ENCODE assay signal across 8 cellular contexts in genomic region chr1:45584351-45585109, GRCh38. TPM values are rescaled to one million over a fixed set of nuclear protein-coding genes. Genes with fewer than 3 reads are reported as not detected.
DNase-seq lines count a peak whose midpoint lies in the region; ATAC-seq, FAIRE-seq and TF ChIP-seq lines count a peak whose summit lies in the region.

No MANE protein-coding gene starts in this region.

- no peaks in the 10 kb centered on the region for H3K9me3 Mint-ChIP-seq in dendritic cell treated with granulocyte-macrophage colony-stimulating factor and Interleukin-4, amounts not matched to agents 40 ng/mL and 50 ng/mL, for 4 days

- peaks cover 36% of the 10 kb centered on the region for H4K20me1 ChIP-seq in HepG2 (ENCODE audit: insufficient read depth, low read length)

- TF ChIP-seq EP300 in HepG2 (IDR thresholded peaks at IDR 0.05; ENCODE audit: low read depth in 2 of 2, low read length in 2 of 2) (peak in 1 of 2 experiments; percentile 2; a peak in 1 of 4 replicates), HepG2 (CRISPR knock-in tag; IDR thresholded peaks at IDR 0.05; ENCODE audit: borderline replicate concordance) (no peak)

- TSS peak; percentile 75 for BruUV-seq in HepG2 (replicated peaks; lab: Mats Ljungman, UMichigan)

- 0 out of 4 replicates have a peak, but pooled peaks of 1 of the 2 experiments have one; percentile 31 for TF ChIP-seq POLR2A in HepG2 (IDR thresholded peaks at IDR 0.05; ENCODE audit: insufficient read depth in 1 of 2, low read depth in 2 of 2, low read length in 2 of 2)

- H3K27me3 ChIP-seq in AG04450 (ENCODE audit: control insufficient read depth, insufficient read depth, low read length): no peaks in the 10 kb centered on the region
- no peaks in the 10 kb centered on the region; a peak in 2 of 5 replicates for H3K27me3 ChIP-seq in HepG2 (ENCODE audit: control insufficient read depth in 1 of 2, insufficient read depth in 2 of 2, low read length in 2 of 2)

- peak overlapping the region; percentile 98 for H3K4me3 Mint-ChIP-seq in dendritic cell treated with granulocyte-macrophage colony-stimulating factor and Interleukin-4, amounts not matched to agents 40 ng/mL and 50 ng/mL, for 4 days

- H3K36me3 ChIP-seq in HepG2 (replicated peaks in 1 of 2; ENCODE audit: control insufficient read depth in 1 of 2, insufficient read depth in 2 of 2, low read length in 2 of 2): peaks cover 0 to 8% of the 10 kb centered on the region in 2 experiments; a peak in 2 of 5 replicates

- H3K27ac ChIP-seq in AG04450 (ENCODE audit: low read depth, low read length) (peak overlapping the region; percentile 78), HepG2 (ENCODE audit: extremely low read length, insufficient read depth, low read length) (peak overlapping the region; percentile 98)

- peak overlapping the region; percentile 99 for H3K27ac Mint-ChIP-seq in dendritic cell treated with granulocyte-macrophage colony-stimulating factor and Interleukin-4, amounts not matched to agents 40 ng/mL and 50 ng/mL, for 4 days

- peaks cover 32% of the 10 kb centered on the region for H3K4me1 Mint-ChIP-seq in dendritic cell treated with granulocyte-macrophage colony-stimulating factor and Interleukin-4, amounts not matched to agents 40 ng/mL and 50 ng/mL, for 4 days (ENCODE audit: low read depth)

- peak overlapping the region; percentile 99 for H3K4me3 ChIP-seq in AG04450 (ENCODE audit: low read depth, low read length)
- peak overlapping the region; percentile 90 to 96 (median 95) for H3K4me3 ChIP-seq in HepG2 (replicated peaks in 1 of 3; ENCODE audit: insufficient read depth in 1 of 3, low read depth in 2 of 3, low read length in 3 of 3)

- intact Hi-C loops in dendritic cell treated with granulocyte-macrophage colony-stimulating factor and Interleukin-4, amounts not matched to agents 40 ng/mL and 50 ng/mL, for 4 days (cut with micrococcal nuclease): loop anchor here (2.0 kb wide), 1 partner anchor 104 kb away; the partner anchor contains the start of gene TMEM69
- intact Hi-C loops in HepG2 (cut with micrococcal nuclease; ENCODE audit: unreplicated experiment): loop anchor here (2.0 to 5.0 kb wide), 2 partner anchors 34 to 168 kb away; partner anchors contain the start of genes AKR1A1 and IPP

- H3K36me3 Mint-ChIP-seq in dendritic cell treated with granulocyte-macrophage colony-stimulating factor and Interleukin-4, amounts not matched to agents 40 ng/mL and 50 ng/mL, for 4 days (ENCODE audit: low read depth): peaks cover 14% of the 10 kb centered on the region

- H3K79me2 ChIP-seq in HepG2 (ENCODE audit: insufficient read depth, low read length): peaks cover 54% of the 10 kb centered on the region

- under 1% methylated on average over 34 of the region's 59 CpGs for WGBS in HepG2 (ENCODE audit: low lambda C conversion rate)

- H3K9me3 ChIP-seq in AG04450 (ENCODE audit: control insufficient read depth, insufficient read depth, low read length) (peaks cover 5% of the 10 kb centered on the region; the same call in 1 of the 2 replicates), HepG2 (ENCODE audit: low read length) (no peaks in the 10 kb centered on the region)

- H3K4me2 ChIP-seq in HepG2 (ENCODE audit: low read depth, low read length): peak overlapping the region; percentile 82

- in situ Hi-C loops in HepG2 (cut with HindIII; ENCODE audit: extremely low pct_ligation_motif_present, low pct_unique_long_range_greater_than_20kb): loop anchor here (25.0 kb wide), 1 partner anchor 222 kb away; no protein-coding TSS in a partner anchor

- no peak overlapping the region for H2AFZ ChIP-seq in HepG2 (ENCODE audit: low read length)

- POLR2A ChIA-PET in AG04450 (lab: Yijun Ruan, JAX) (interaction anchor here (0.9 to 5.5 kb wide), 6 partner anchors 17 to 104 kb away, joined by 3 to 46 read pairs (median 8); partner anchors contain the start of genes GPBP1L1, PRDX1 and TMEM69), HepG2 (lab: Yijun Ruan, JAX) (interaction anchor here (0.6 to 4.5 kb wide), 18 partner anchors 14 to 303 kb away, joined by 3 to 79 read pairs (median 4); partner anchors contain the start of genes AKR1A1, CCDC163, GPBP1L1 and MMACHC)

- DNase-seq in AG04450 (ENCODE audit: low read depth, low spot score) (peak; percentile 53), GM19238 (ENCODE audit: insufficient read length, low spot score) (peak; percentile 71), NCI-H69 (lab: John Stamatoyannopoulos, UW) (peak; percentile 94), HepG2 (ENCODE audit: low spot score) (peak; percentile 85)
- DNase-seq in activated CD4-positive, alpha-beta T cell treated with anti-CD3 and anti-CD28 coated beads, Interleukin-2, amount 50 U/mL, for 1 hour: peak; percentile 84
- DNase-seq in stimulated activated CD4-positive, alpha-beta T cell treated with anti-CD3 and anti-CD28 coated beads, Interleukin-2, amount 100 ng/mL, for 4 hours (ENCODE audit: low read depth): peak; percentile 78

- H3K9ac ChIP-seq in HepG2 (ENCODE audit: insufficient read depth, low read depth, low read length): peak overlapping the region; percentile 99

- ATAC-seq in HG03460 (IDR thresholded peaks at IDR 0.05; ENCODE audit: unreplicated experiment) (peak; percentile 26), HepG2 (peak; percentile 57)

- no peak for FAIRE-seq in HepG2 (lab: Jason Lieb, UNC)

- CTCF ChIA-PET in AG04450 (lab: Charles Lee) (no interaction called here), HepG2 (lab: Yijun Ruan, JAX; ENCODE audit: low intra/inter-chr PET ratio, low total read pairs) (no interaction called here)

- peaks cover 44% of the 10 kb centered on the region for H3K4me1 ChIP-seq in HepG2 (ENCODE audit: insufficient read depth, low read length)

- TF ChIP-seq CTCF in AG04450 (IDR thresholded peaks at IDR 0.05; ENCODE audit: low read depth, low read length) (no peak), HepG2 (CRISPR knock-in tag; IDR thresholded peaks at IDR 0.05) (peak; percentile 63)

- no peaks in the 10 kb centered on the region for H3K27me3 Mint-ChIP-seq in dendritic cell treated with granulocyte-macrophage colony-stimulating factor and Interleukin-4, amounts not matched to agents 40 ng/mL and 50 ng/mL, for 4 days

- TF ChIP-seq RAD21 in HepG2 (CRISPR knock-in tag; IDR thresholded peaks at IDR 0.05): no peak

RNA-seq across cellular contexts. Expression of gene NASP, which starts 0.7 kb away (rescaled TPM):
- polyA plus RNA-seq in AG04450 (2011; rRNA removed): 61.9 and 74.8 TPM in 2 replicates
- polyA minus RNA-seq in AG04450 (2011; rRNA and poly(A)+ RNA removed): 46.2 and 48.5 TPM in 2 replicates
- total RNA-seq in HepG2 (2016; rRNA removed; fragmentation: Illumina TruSeq; extraction: Trizol): 256 and 359 TPM in 2 replicates
- total RNA-seq in HepG2 (2016; cell fraction: cytosol; rRNA removed; fragmentation: Illumina TruSeq; extraction: Trizol; ENCODE audit: low read depth): 56.5 and 57.9 TPM in 2 replicates
- total RNA-seq in HepG2 (2016; cell fraction: insoluble cytoplasmic fraction; rRNA removed; fragmentation: Illumina TruSeq; extraction: Trizol): 274 and 345 TPM in 2 replicates
- total RNA-seq in HepG2 (2016; cell fraction: membrane; rRNA removed; fragmentation: Illumina TruSeq; extraction: Trizol): 59.8 and 65.7 TPM in 2 replicates
- total RNA-seq in HepG2 (2016; cell fraction: nucleus; rRNA removed; fragmentation: Illumina TruSeq; extraction: Trizol): 169 and 186 TPM in 2 replicates
- 105 and 132 TPM in 2 replicates for polyA plus RNA-seq in HepG2 (2011; rRNA removed)
- 78.7 and 83.2 TPM in 2 replicates for polyA plus RNA-seq in HepG2 (2011; cell fraction: cytosol; rRNA removed)
- polyA plus RNA-seq in HepG2 (2011; cell fraction: nucleus; rRNA removed): 94.3 and 131 TPM in 2 replicates
- 102 and 153 TPM in 2 replicates for polyA plus RNA-seq in HepG2 (2012)
- 22.1 and 22.6 TPM in 2 replicates for polyA plus RNA-seq in HepG2 (2016; cell fraction: cytosol; fragmentation: Illumina TruSeq; extraction: Trizol; ENCODE audit: low read depth)
- 462 and 490 TPM in 2 replicates for polyA plus RNA-seq in HepG2 (2016; cell fraction: insoluble cytoplasmic fraction; fragmentation: Illumina TruSeq; extraction: Trizol; ENCODE audit: low read depth)
- 35.8 and 36.2 TPM in 2 replicates for polyA plus RNA-seq in HepG2 (2016; cell fraction: membrane; fragmentation: Illumina TruSeq; extraction: Trizol; ENCODE audit: low read depth)
- 327 and 350 TPM in 2 replicates for polyA plus RNA-seq in HepG2 (2016; cell fraction: nucleus; fragmentation: Illumina TruSeq; extraction: Trizol; ENCODE audit: insufficient read depth, low read depth)
- 96.7 and 116 TPM in 2 replicates for polyA minus RNA-seq in HepG2 (2011; rRNA and poly(A)+ RNA removed; ENCODE audit: low replicate concordance)
- polyA minus RNA-seq in HepG2 (2011; cell fraction: cytosol; rRNA and poly(A)+ RNA removed): 68.0 and 69.6 TPM in 2 replicates
- 86.8 and 102 TPM in 2 replicates for polyA minus RNA-seq in HepG2 (2011; cell fraction: nucleus; rRNA and poly(A)+ RNA removed)

RNA-seq across cellular contexts. Expression of gene AKR1A1, which starts 33.9 kb away (rescaled TPM):
- polyA plus RNA-seq in AG04450 (2011; rRNA removed): 150 and 175 TPM in 2 replicates
- polyA minus RNA-seq in AG04450 (2011; rRNA and poly(A)+ RNA removed): 135 and 153 TPM in 2 replicates
- 217 and 233 TPM in 2 replicates for total RNA-seq in HepG2 (2016; rRNA removed; fragmentation: Illumina TruSeq; extraction: Trizol)
- total RNA-seq in HepG2 (2016; cell fraction: cytosol; rRNA removed; fragmentation: Illumina TruSeq; extraction: Trizol; ENCODE audit: low read depth): 83.2 and 92.8 TPM in 2 replicates
- total RNA-seq in HepG2 (2016; cell fraction: insoluble cytoplasmic fraction; rRNA removed; fragmentation: Illumina TruSeq; extraction: Trizol): 217 and 238 TPM in 2 replicates
- 122 and 152 TPM in 2 replicates for total RNA-seq in HepG2 (2016; cell fraction: membrane; rRNA removed; fragmentation: Illumina TruSeq; extraction: Trizol)
- total RNA-seq in HepG2 (2016; cell fraction: nucleus; rRNA removed; fragmentation: Illumina TruSeq; extraction: Trizol): 126 and 130 TPM in 2 replicates
- polyA plus RNA-seq in HepG2 (2011; rRNA removed): 181 and 188 TPM in 2 replicates
- 171 and 206 TPM in 2 replicates for polyA plus RNA-seq in HepG2 (2011; cell fraction: cytosol; rRNA removed)
- 120 and 146 TPM in 2 replicates for polyA plus RNA-seq in HepG2 (2011; cell fraction: nucleus; rRNA removed)
- 115 TPM in 2 replicates for polyA plus RNA-seq in HepG2 (2012)
- polyA plus RNA-seq in HepG2 (2016; cell fraction: cytosol; fragmentation: Illumina TruSeq; extraction: Trizol; ENCODE audit: low read depth): 68.5 and 93.5 TPM in 2 replicates
- 208 and 214 TPM in 2 replicates for polyA plus RNA-seq in HepG2 (2016; cell fraction: insoluble cytoplasmic fraction; fragmentation: Illumina TruSeq; extraction: Trizol; ENCODE audit: low read depth)
- polyA plus RNA-seq in HepG2 (2016; cell fraction: membrane; fragmentation: Illumina TruSeq; extraction: Trizol; ENCODE audit: low read depth): 89.6 and 126 TPM in 2 replicates
- polyA plus RNA-seq in HepG2 (2016; cell fraction: nucleus; fragmentation: Illumina TruSeq; extraction: Trizol; ENCODE audit: insufficient read depth, low read depth): 233 and 234 TPM in 2 replicates
- 185 and 208 TPM in 2 replicates for polyA minus RNA-seq in HepG2 (2011; rRNA and poly(A)+ RNA removed; ENCODE audit: low replicate concordance)
- 70.5 and 79.0 TPM in 2 replicates for polyA minus RNA-seq in HepG2 (2011; cell fraction: cytosol; rRNA and poly(A)+ RNA removed)
- polyA minus RNA-seq in HepG2 (2011; cell fraction: nucleus; rRNA and poly(A)+ RNA removed): 93.6 and 111 TPM in 2 replicates

RNA-seq across cellular contexts. Expression of gene CCDC17, which starts 39.3 kb away (rescaled TPM):
- polyA plus RNA-seq in AG04450 (2011; rRNA removed) (0.19 TPM in 2 replicates), HepG2 (2011; rRNA removed) (3.2 and 3.3 TPM in 2 replicates)
- polyA minus RNA-seq in AG04450 (2011; rRNA and poly(A)+ RNA removed): 1.5 and 1.7 TPM in 2 replicates
- 0.24 and 1.5 TPM in 2 replicates for total RNA-seq in HepG2 (2016; rRNA removed; fragmentation: Illumina TruSeq; extraction: Trizol)
- total RNA-seq in HepG2 (2016; cell fraction: cytosol; rRNA removed; fragmentation: Illumina TruSeq; extraction: Trizol; ENCODE audit: low read depth): 0.26 and 0.30 TPM in 2 replicates
- total RNA-seq in HepG2 (2016; cell fraction: insoluble cytoplasmic fraction; rRNA removed; fragmentation: Illumina TruSeq; extraction: Trizol): 0.18 and 1.4 TPM in 2 replicates
- 0.37 and 0.41 TPM in 2 replicates for total RNA-seq in HepG2 (2016; cell fraction: membrane; rRNA removed; fragmentation: Illumina TruSeq; extraction: Trizol)
- total RNA-seq in HepG2 (2016; cell fraction: nucleus; rRNA removed; fragmentation: Illumina TruSeq; extraction: Trizol): 1.7 and 2.5 TPM in 2 replicates
- polyA plus RNA-seq in HepG2 (2011; cell fraction: cytosol; rRNA removed): 0.64 and 0.82 TPM in 2 replicates
- 23.6 and 26.7 TPM in 2 replicates for polyA plus RNA-seq in HepG2 (2011; cell fraction: nucleus; rRNA removed)
- polyA plus RNA-seq in HepG2 (2012): 2.9 and 3.4 TPM in 2 replicates
- 0.18 and 0.35 TPM in 2 replicates for polyA plus RNA-seq in HepG2 (2016; cell fraction: cytosol; fragmentation: Illumina TruSeq; extraction: Trizol; ENCODE audit: low read depth)
- polyA plus RNA-seq in HepG2 (2016; cell fraction: insoluble cytoplasmic fraction; fragmentation: Illumina TruSeq; extraction: Trizol; ENCODE audit: low read depth): 0.20 TPM in 1 of 2 replicates, not detected in the other
- polyA plus RNA-seq in HepG2 (2016; cell fraction: membrane; fragmentation: Illumina TruSeq; extraction: Trizol; ENCODE audit: low read depth): 0.13 and 0.33 TPM in 2 replicates
- 4.6 and 5.9 TPM in 2 replicates for polyA plus RNA-seq in HepG2 (2016; cell fraction: nucleus; fragmentation: Illumina TruSeq; extraction: Trizol; ENCODE audit: insufficient read depth, low read depth)
- polyA minus RNA-seq in HepG2 (2011; rRNA and poly(A)+ RNA removed; ENCODE audit: low replicate concordance): 4.0 and 9.6 TPM in 2 replicates
- polyA minus RNA-seq in HepG2 (2011; cell fraction: cytosol; rRNA and poly(A)+ RNA removed): 0.62 TPM in 1 of 2 replicates, not detected in the other
- polyA minus RNA-seq in HepG2 (2011; cell fraction: nucleus; rRNA and poly(A)+ RNA removed): 10.6 and 12.4 TPM in 2 replicates

Comparison
In these comparisons a context has a peak if more than half of its experiments do, and no peak if none do; other contexts are left out.
1. Peak in every context shown above with its lines: DNase-seq, ATAC-seq, H3K4me3 ChIP-seq and H3K27ac ChIP-seq.